In the genomic region with DNA sequence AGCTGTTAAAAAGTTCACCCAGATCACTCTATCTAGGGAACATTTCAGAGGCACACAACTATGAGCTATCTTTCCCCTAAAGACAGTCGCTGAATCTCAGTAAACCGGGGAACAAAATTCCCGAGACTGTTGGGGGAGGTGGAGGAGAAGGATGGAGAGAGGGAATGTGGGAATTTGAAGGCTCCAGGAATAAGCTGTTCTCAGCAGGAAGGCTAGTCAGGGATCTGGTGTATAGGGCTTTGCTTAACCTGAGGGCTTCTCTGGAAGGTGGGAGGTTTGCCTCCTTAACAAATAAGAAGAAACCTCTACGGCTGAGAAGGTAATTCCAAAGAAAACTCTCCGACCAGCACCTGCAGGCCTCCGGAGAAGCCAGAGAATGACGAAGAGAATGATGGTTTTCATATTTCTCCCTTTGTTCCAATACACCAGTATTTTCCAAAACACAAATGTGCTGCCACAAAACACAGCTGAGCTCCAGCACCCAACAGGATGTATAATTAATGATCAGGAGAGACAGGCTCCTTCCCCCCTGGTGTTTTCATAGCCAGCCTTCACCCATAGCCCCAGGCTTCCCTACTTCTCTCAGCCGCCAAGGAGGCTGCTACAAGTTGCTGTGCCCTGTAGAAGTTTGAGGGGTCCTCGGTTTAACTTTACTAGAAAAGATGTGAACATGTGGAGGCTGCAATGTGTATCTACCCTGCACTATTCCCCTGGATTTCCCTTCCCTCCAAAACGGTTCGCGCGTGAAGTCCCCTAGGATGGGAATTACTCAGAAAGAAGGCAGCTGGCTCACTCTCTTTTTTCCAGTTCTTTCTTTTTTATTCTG, we compare ENCODE assay signal across 14 cellular contexts. TPM values are rescaled to one million over a fixed set of nuclear protein-coding genes. Genes with fewer than 3 reads are reported as not detected.
DNase-seq lines count a peak whose midpoint lies in the region; ATAC-seq and TF ChIP-seq lines count a peak whose summit lies in the region.
"Had no signal": no experiment of that assay in that cellular context is flagged by ENCODE, and none has a peak within 500 bp of the region (broad histone marks: within the 10 kb centered on the region; RNA-seq: fewer than 3 reads in every experiment).

No MANE protein-coding gene starts in this region.

- H3K4ac ChIP-seq in mesenchymal stem cell (ENCODE audit: low read depth in 1 of 2, low read length in 2 of 2): peak overlapping the region in 1 of 2 experiments; percentile 9

- H3K4me1 ChIP-seq in mesenchymal stem cell (ENCODE audit: control insufficient read depth, insufficient read depth, low read depth, low read length): peaks cover 17% of the 10 kb centered on the region

- H2AFZ ChIP-seq in mesenchymal stem cell (ENCODE audit: low read depth, low read length): no peak overlapping the region

- H3K9me3 ChIP-seq in mesenchymal stem cell (ENCODE audit: control insufficient read depth, low read length): no peaks in the 10 kb centered on the region
- H3K9me3 ChIP-seq: left lung had no signal

- 31% methylated on average over 12 of the region's 13 CpGs for WGBS in mesenchymal stem cell

- no peaks in the 10 kb centered on the region for H3K27me3 ChIP-seq in brain microvascular endothelial cell (replicated peaks)
- peaks cover 0 to 7% of the 10 kb centered on the region in 2 experiments for H3K27me3 ChIP-seq in mesenchymal stem cell (ENCODE audit: control insufficient read depth in 1 of 2, insufficient read depth in 1 of 2, low read length in 2 of 2)

- H3K9ac ChIP-seq in mesenchymal stem cell (ENCODE audit: low read length): peak overlapping the region; percentile 75

- H3K36me3 ChIP-seq in brain microvascular endothelial cell (replicated peaks): no peaks in the 10 kb centered on the region
- no peaks in the 10 kb centered on the region for H3K36me3 ChIP-seq in mesenchymal stem cell (ENCODE audit: control insufficient read depth in 1 of 2, insufficient read depth in 2 of 2, low read depth in 1 of 2, low read length in 2 of 2)
- H3K36me3 ChIP-seq: left lung had no signal

- H2BK12ac ChIP-seq in mesenchymal stem cell (ENCODE audit: low read length in 2 of 2): peak overlapping the region in 1 of 2 experiments; percentile 24

- H3K79me1 ChIP-seq in mesenchymal stem cell (replicated peaks; ENCODE audit: low read length, poor library complexity, severe bottlenecking): peaks cover 31% of the 10 kb centered on the region

- H3K9me3 Mint-ChIP-seq in type B pancreatic cell: no peaks in the 10 kb centered on the region
- H3K9me3 Mint-ChIP-seq: activated CD4-positive, alpha-beta memory T cell treated with anti-CD3 and anti-CD28 coated beads for 36 hours had no signal

- H3K36me3 Mint-ChIP-seq in type B pancreatic cell: peaks cover 5% of the 10 kb centered on the region
- H3K36me3 Mint-ChIP-seq: activated CD4-positive, alpha-beta memory T cell treated with anti-CD3 and anti-CD28 coated beads for 36 hours had no signal

- H2AK5ac ChIP-seq in mesenchymal stem cell (ENCODE audit: low read length, severe bottlenecking): peak overlapping the region; percentile 61

- peak overlapping the region; percentile 29 for H4K8ac ChIP-seq in mesenchymal stem cell (ENCODE audit: low read length)

- no peak overlapping the region for H2BK15ac ChIP-seq in mesenchymal stem cell (ENCODE audit: low read depth, poor library complexity, severe bottlenecking)

- no peak overlapping the region for H4K91ac ChIP-seq in mesenchymal stem cell (ENCODE audit: low read length)

- peak; percentile 42 for DNase-seq in NCI-H510A treated with DMSO at 0.1 percent for 48 hours (lab: John Stamatoyannopoulos, UW)
- DNase-seq in NCI-H510A (lab: John Stamatoyannopoulos, UW): no peak
- no peak for DNase-seq in brain microvascular endothelial cell
- DNase-seq in mesenchymal stem cell: no peak
- DNase-seq in type B pancreatic cell (ENCODE audit: extremely low spot score, unreplicated experiment): no peak
- no peak for DNase-seq in COR-L47 (lab: John Stamatoyannopoulos, UW)
- no peak for DNase-seq in activated naive CD4-positive, alpha-beta T cell treated with Interleukin-2 at 50 U/mL for 16 hours
- DNase-seq: activated CD4-positive, alpha-beta memory T cell treated with anti-CD3 and anti-CD28 coated beads for 36 hours; AML-193; central memory CD4-positive, alpha-beta T cell; stimulated activated CD4-positive, alpha-beta T cell treated with anti-CD3 and anti-CD28 coated beads, Interleukin-4, amount 100 ng/mL, for 1 hour had no signal

- ATAC-seq in HG02623 (IDR thresholded peaks at IDR 0.05; ENCODE audit: unreplicated experiment): no peak
- ATAC-seq: HCT116, left lung had no signal

- H3K4me2 ChIP-seq in mesenchymal stem cell (ENCODE audit: low read length, poor library complexity, severe bottlenecking): peak overlapping the region; percentile 96

- H3K4me1 Mint-ChIP-seq in type B pancreatic cell (ENCODE audit: unreplicated experiment): peaks cover 7% of the 10 kb centered on the region

- peak overlapping the region; percentile 97 for H3K4me3 Mint-ChIP-seq in type B pancreatic cell
- H3K4me3 Mint-ChIP-seq: activated CD4-positive, alpha-beta memory T cell treated with anti-CD3 and anti-CD28 coated beads for 36 hours had no signal

- no peak overlapping the region for H2BK5ac ChIP-seq in mesenchymal stem cell (ENCODE audit: low read depth, low read length, poor library complexity, severe bottlenecking)

- TF ChIP-seq CTCF in brain microvascular endothelial cell (IDR thresholded peaks at IDR 0.05; ENCODE audit: low read depth, low read length, missing control alignments): no peak
- TF ChIP-seq CTCF in type B pancreatic cell (conservative IDR thresholded peaks at IDR 0.05): no peak

- peaks cover 76% of the 10 kb centered on the region for H3K27me3 Mint-ChIP-seq in type B pancreatic cell

- peak overlapping the region; percentile 81 for H3K4me3 ChIP-seq in brain microvascular endothelial cell (ENCODE audit: low read depth, low read length)
- peak overlapping the region; percentile 73 to 89 for H3K4me3 ChIP-seq in mesenchymal stem cell (ENCODE audit: insufficient read depth in 1 of 2, low read depth in 1 of 2, low read length in 2 of 2)

- H2BK120ac ChIP-seq in mesenchymal stem cell (ENCODE audit: low read depth, low read length): no peak overlapping the region

- in situ Hi-C loops in brain microvascular endothelial cell (cut with HindIII; ENCODE audit: low pct_ligation_motif_present, low sequenced_read_pairs): no loop called here

- no peak overlapping the region for H3K27ac ChIP-seq in brain microvascular endothelial cell
- no peak overlapping the region for H3K27ac ChIP-seq in mesenchymal stem cell (ENCODE audit: low read length, poor library complexity, severe bottlenecking)
- H3K27ac ChIP-seq: left lung had no signal

- H3K14ac ChIP-seq in mesenchymal stem cell (ENCODE audit: low read length in 2 of 2): no peak overlapping the region

- H3K23ac ChIP-seq in mesenchymal stem cell (ENCODE audit: low read length in 2 of 2): peak overlapping the region in 1 of 2 experiments; percentile 51

- peak overlapping the region in 1 of 2 experiments; percentile 71 for H3K18ac ChIP-seq in mesenchymal stem cell (ENCODE audit: low read depth in 1 of 2, low read length in 2 of 2)

- H3K27ac Mint-ChIP-seq in type B pancreatic cell: peak overlapping the region; percentile 37
- H3K27ac Mint-ChIP-seq: activated CD4-positive, alpha-beta memory T cell treated with anti-CD3 and anti-CD28 coated beads for 36 hours had no signal

RNA-seq across cellular contexts. Expression of gene KCNMA1, which starts 2.0 kb away (rescaled TPM):
- 21.9 TPM for polyA plus RNA-seq in mesenchymal stem cell (2013, experiment 1 of 2)
- polyA plus RNA-seq in mesenchymal stem cell (2013, experiment 2 of 2): 21.7 TPM
- total RNA-seq in type B pancreatic cell (ENCODE audit: low replicate concordance): 27.9 and 30.1 TPM in 2 replicates
- total RNA-seq: activated CD4-positive, alpha-beta memory T cell treated with anti-CD3 and anti-CD28 coated beads for 36 hours had no signal
